24 cellular contexts compared by ENCODE assay signal in genomic region chr6:34914358-34914757, GRCh38.
"Had no signal": no experiment of that assay in that cellular context is flagged by ENCODE, and none has a peak within 500 bp of the region (broad histone marks: within the 10 kb centered on the region; RNA-seq: fewer than 3 reads in every experiment).

No MANE protein-coding gene starts in this region.

- H3K27ac Mint-ChIP-seq: activated naive CD8-positive, alpha-beta T cell treated with anti-CD3 and anti-CD28 coated beads, Interleukin-2, amount 10 ng/mL, durations not matched to agents 7 days and 5 days; activated T-helper 2 cell treated with anti-CD3 and anti-CD28 coated beads, Interferon-gamma antibody, Interleukin-2, Interleukin-4, amounts not matched to agents 10 μg/mL and 5 μg/mL and 100 μg/mL, durations not matched to agents 14 hours and 24 hours and 36 hours; naive thymus-derived CD4-positive, alpha-beta T cell; neural progenitor cell; stimulated activated naive B cell treated with anti-CD40 and anti-IgM and Interleukin-4, amounts not matched to agents 10 μg/mL and 1 μg/mL and 100 μg/mL, for 72 hours; WTC11 had no signal

- H3K4me3 Mint-ChIP-seq: activated naive CD8-positive, alpha-beta T cell treated with anti-CD3 and anti-CD28 coated beads, Interleukin-2, amount 10 ng/mL, durations not matched to agents 7 days and 5 days; activated T-cell treated with anti-CD3 and anti-CD28 coated beads, Interleukin-2, amount 50 U/mL, for 4 hours; brain; neural progenitor cell; stimulated activated naive B cell treated with anti-CD40 and anti-IgM and Interleukin-4, amounts not matched to agents 10 μg/mL and 1 μg/mL and 100 μg/mL, for 72 hours; WTC11 had no signal

- DNase-seq: activated CD4-positive, alpha-beta T cell treated with anti-CD3 and anti-CD28 coated beads, Interleukin-2, amount 50 U/mL, for 4 hours; activated CD8-positive, alpha-beta memory T cell treated with anti-CD3 and anti-CD28 coated beads, Interleukin-2, amount 50 U/mL, for 48 hours; activated naive CD4-positive, alpha-beta T cell treated with Interleukin-2 at 50 U/mL for 16 hours; activated naive CD8-positive, alpha-beta T cell treated with anti-CD3 and anti-CD28 coated beads, Interleukin-2, amount 10 ng/mL, durations not matched to agents 7 days and 5 days; activated T-cell treated with anti-CD3 and anti-CD28 coated beads, Interleukin-2, amount 50 U/mL, for 4 hours; amygdala; caudate nucleus; effector memory CD4-positive, alpha-beta T cell; esophagus squamous epithelium; head of caudate nucleus; lower lobe of right lung; naive thymus-derived CD4-positive, alpha-beta T cell; sigmoid colon; stimulated activated CD4-positive, alpha-beta T cell treated with anti-CD3 and anti-CD28 coated beads, Interleukin-2, amount 100 ng/mL, for 48 hours; stimulated activated CD8-positive, alpha-beta memory T cell treated with anti-CD3 and anti-CD28 coated beads, Interleukin-4, amount 100 ng/mL, for 48 hours; stimulated activated naive B cell treated with anti-CD40 and anti-IgM and Interleukin-4, amounts not matched to agents 10 μg/mL and 1 μg/mL and 100 μg/mL, for 72 hours; T-helper 9 cell; upper lobe of left lung had no signal

- H3K9me3 Mint-ChIP-seq: activated naive CD8-positive, alpha-beta T cell treated with anti-CD3 and anti-CD28 coated beads, Interleukin-2, amount 10 ng/mL, durations not matched to agents 7 days and 5 days; activated T-cell treated with anti-CD3 and anti-CD28 coated beads, Interleukin-2, amount 50 U/mL, for 4 hours; activated T-helper 2 cell treated with anti-CD3 and anti-CD28 coated beads, Interferon-gamma antibody, Interleukin-2, Interleukin-4, amounts not matched to agents 10 μg/mL and 5 μg/mL and 100 μg/mL, durations not matched to agents 14 hours and 24 hours and 36 hours; brain; naive thymus-derived CD4-positive, alpha-beta T cell; neural progenitor cell; stimulated activated naive B cell treated with anti-CD40 and anti-IgM and Interleukin-4, amounts not matched to agents 10 μg/mL and 1 μg/mL and 100 μg/mL, for 72 hours; WTC11 had no signal

- ATAC-seq: activated T-cell treated with anti-CD3 and anti-CD28 coated beads, Interleukin-2, amount 50 U/mL, for 4 hours; gastroesophageal sphincter; lower lobe of right lung; naive thymus-derived CD4-positive, alpha-beta T cell; stimulated activated naive B cell treated with anti-CD40 and anti-IgM and Interleukin-4, amounts not matched to agents 10 μg/mL and 1 μg/mL and 100 μg/mL, for 72 hours; WTC11 had no signal

- H3K4me3 ChIP-seq: esophagus squamous epithelium, gastroesophageal sphincter, lower lobe of right lung, neural progenitor cell, sigmoid colon, upper lobe of left lung had no signal

- H3K36me3 ChIP-seq: esophagus squamous epithelium, gastroesophageal sphincter, lower lobe of right lung, neural progenitor cell, sigmoid colon, upper lobe of left lung had no signal

- H3K27me3 ChIP-seq: esophagus squamous epithelium, gastroesophageal sphincter, neural progenitor cell, sigmoid colon, upper lobe of left lung had no signal

- H3K9me3 ChIP-seq: esophagus squamous epithelium, gastroesophageal sphincter, lower lobe of right lung, sigmoid colon, upper lobe of left lung had no signal

- H3K4me2 ChIP-seq: neural progenitor cell had no signal

- FAIRE-seq: keratinocyte had no signal

- H3K9ac ChIP-seq: neural progenitor cell had no signal

- H2AFZ ChIP-seq: neural progenitor cell had no signal

- H3K27ac ChIP-seq: esophagus squamous epithelium, lower lobe of right lung, neural progenitor cell, upper lobe of left lung had no signal

- H3K27me3 Mint-ChIP-seq: brain; stimulated activated naive B cell treated with anti-CD40 and anti-IgM and Interleukin-4, amounts not matched to agents 10 μg/mL and 1 μg/mL and 100 μg/mL, for 72 hours had no signal
